18 cellular contexts compared by ENCODE assay signal in the genomic region with DNA sequence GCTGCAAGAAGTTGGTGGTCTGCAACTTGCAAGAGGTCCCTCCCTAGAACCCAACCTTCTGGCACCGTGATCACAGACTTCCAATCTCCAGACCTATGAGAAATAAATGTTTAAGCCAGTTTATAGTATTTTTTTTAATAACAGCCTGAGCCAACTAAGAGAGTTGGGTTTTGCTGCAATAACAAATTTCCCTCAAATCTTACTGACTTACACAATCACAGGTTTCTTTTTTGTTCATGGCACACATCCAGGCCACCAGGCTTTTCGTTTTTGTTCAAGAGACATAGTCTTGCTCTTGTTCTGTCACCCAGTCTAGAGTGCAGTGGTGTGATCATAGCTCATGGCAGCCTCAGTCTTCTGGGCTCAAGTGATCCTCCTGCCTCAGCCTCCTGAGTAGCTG. TPM values are rescaled to one million over a fixed set of nuclear protein-coding genes. Genes with fewer than 3 reads are reported as not detected.
A peak's percentile ranks its signal among the peaks of the same experiment; 100 is the strongest.
DNase-seq lines count a peak whose midpoint lies in the region; ATAC-seq, FAIRE-seq and TF ChIP-seq lines count a peak whose summit lies in the region.
"Had no signal": no experiment of that assay in that cellular context is flagged by ENCODE, and none has a peak within 500 bp of the region (broad histone marks: within the 10 kb centered on the region; RNA-seq: fewer than 3 reads in every experiment).

No MANE protein-coding gene starts in this region.

- peaks cover 10 to 18% (median 16%) of the 10 kb centered on the region in 7 donors for H3K4me1 Mint-ChIP-seq in naive thymus-derived CD4-positive, alpha-beta T cell

- no peak for TF ChIP-seq RAD21 in A549 (conservative IDR thresholded peaks at IDR 0.05 in 1 of 2, IDR thresholded peaks at IDR 0.05 in 1 of 2)

- H3K4me2 ChIP-seq in A549 (no peak overlapping the region), GM23248 (ENCODE audit: unreplicated experiment) (no peak overlapping the region)

- in situ Hi-C loops in GM23248 (cut with MboI) = no loop called here

- CTCF ChIA-PET in A549 (lab: Yijun Ruan, JAX) = interaction anchor here (0.7 to 17.0 kb wide), 7 partner anchors 10 to 668 kb away, joined by 3 to 257 read pairs (median 5); a partner anchor contains a TSS
- CTCF ChIA-PET in naive thymus-derived CD4-positive, alpha-beta T cell (lab: Charles Lee) = interaction anchor here (0.6 to 0.7 kb wide), 2 partner anchors 27 to 38 kb away, joined by 4 to 5 read pairs; no protein-coding TSS in a partner anchor

- H3K4me3 Mint-ChIP-seq in naive thymus-derived CD4-positive, alpha-beta T cell = no peak overlapping the region
- H3K4me3 Mint-ChIP-seq: CD8-positive, alpha-beta T cell had no signal

- TF ChIP-seq POLR2A in A549 (IDR thresholded peaks at IDR 0.05; ENCODE audit: low read length) (no peak), H54 (IDR thresholded peaks at IDR 0.05; ENCODE audit: low read depth, low read length) (no peak)

- H3K27ac ChIP-seq in A549 (no peak overlapping the region), GM23248 (no peak overlapping the region)
- H3K27ac ChIP-seq in naive thymus-derived CD4-positive, alpha-beta T cell (ENCODE audit: low read depth, low read length) = no peak overlapping the region
- H3K27ac ChIP-seq: HL-60 had no signal

- H4K20me1 ChIP-seq in GM23248 (ENCODE audit: insufficient read depth) = no peaks in the 10 kb centered on the region

- FAIRE-seq in A549 (lab: Jason Lieb, UNC) = peak; percentile 87
- no peak for FAIRE-seq in H54 (lab: Jason Lieb, UNC)
- FAIRE-seq: D721Med, GM19239 had no signal

- H3F3A ChIP-seq in GM23248 (ENCODE audit: insufficient read depth) = no peaks in the 10 kb centered on the region

- POLR2A ChIA-PET in A549 (lab: Yijun Ruan, JAX) = interaction anchor here (0.7 to 1.6 kb wide), 3 partner anchors 19 to 77 kb away, joined by 4 to 8 read pairs (median 5); a partner anchor contains a TSS
- POLR2A ChIA-PET in naive thymus-derived CD4-positive, alpha-beta T cell (lab: Charles Lee) = interaction anchor here (0.6 to 1.5 kb wide), 2 partner anchors 10 to 73 kb away, joined by 3 to 4 read pairs; no protein-coding TSS in a partner anchor

- H3K36me3 Mint-ChIP-seq in naive thymus-derived CD4-positive, alpha-beta T cell = peaks cover 0 to 4% (median 0%) of the 10 kb centered on the region in 5 donors
- H3K36me3 Mint-ChIP-seq: CD14-positive monocyte; CD8-positive, alpha-beta T cell had no signal

- H3K4me1 ChIP-seq in A549 (peaks cover 13% of the 10 kb centered on the region; the same call in 2 of the 3 replicates), GM23248 (ENCODE audit: insufficient read depth) (no peaks in the 10 kb centered on the region)
- H3K4me1 ChIP-seq in naive thymus-derived CD4-positive, alpha-beta T cell (ENCODE audit: control insufficient read depth in 2 of 2, insufficient read depth in 2 of 2, low read length in 2 of 2) = peaks cover 0 to 11% of the 10 kb centered on the region in 2 donors

- H3K9me2 ChIP-seq in GM23248 (ENCODE audit: insufficient read depth) = no peaks in the 10 kb centered on the region

- 39% methylated on average over 2 of the region's 2 CpGs for WGBS in A549 (ENCODE audit: missing lambda C conversion rate)
- 31 to 40% methylated on average over 2 of the region's 2 CpGs for WGBS in GM23248 (ENCODE audit: low coverage in 1 of 2, low lambda C conversion rate in 2 of 2, missing lambda C conversion rate in 2 of 2), 2 experiments

- no peak for TF ChIP-seq EP300 in A549 (IDR thresholded peaks at IDR 0.05)

- peaks cover 0 to 3% (median 0%) of the 10 kb centered on the region in 11 donors for H3K9me3 Mint-ChIP-seq in naive thymus-derived CD4-positive, alpha-beta T cell
- H3K9me3 Mint-ChIP-seq: CD8-positive, alpha-beta T cell had no signal

- intact Hi-C loops in naive thymus-derived CD4-positive, alpha-beta T cell (cut with micrococcal nuclease) = no loop called here

- H3K4me3 ChIP-seq in A549 = no peak overlapping the region
- no peak overlapping the region for H3K4me3 ChIP-seq in GM23248
- no peak overlapping the region for H3K4me3 ChIP-seq in naive thymus-derived CD4-positive, alpha-beta T cell (ENCODE audit: low read length)

- no peak overlapping the region for H2AFZ ChIP-seq in GM23248

- ATAC-seq in A549 = no peak
- no peak for ATAC-seq in naive thymus-derived CD4-positive, alpha-beta T cell
- ATAC-seq: CD8-positive, alpha-beta T cell; HCT116 had no signal

- H3K9me3 ChIP-seq in A549 (no peaks in the 10 kb centered on the region), GM23248 (ENCODE audit: low read depth) (no peaks in the 10 kb centered on the region)
- H3K9me3 ChIP-seq in naive thymus-derived CD4-positive, alpha-beta T cell (ENCODE audit: control insufficient read depth in 2 of 3, low read length in 3 of 3) = no peaks in the 10 kb centered on the region

- H3K27me3 Mint-ChIP-seq in naive thymus-derived CD4-positive, alpha-beta T cell = peaks cover 38 to 68% (median 44%) of the 10 kb centered on the region in 5 donors

- TF ChIP-seq CTCF in A549 (IDR thresholded peaks at IDR 0.05) = no peak

- H3K9ac ChIP-seq in GM23248 = no peak overlapping the region

- H3K36me3 ChIP-seq in GM23248 (ENCODE audit: low read depth) = no peaks in the 10 kb centered on the region
- H3K36me3 ChIP-seq in naive thymus-derived CD4-positive, alpha-beta T cell (ENCODE audit: control insufficient read depth in 2 of 3, insufficient read depth in 3 of 3, low read length in 3 of 3) = no peaks in the 10 kb centered on the region

- H3K79me2 ChIP-seq in GM23248 (ENCODE audit: insufficient read depth) = no peaks in the 10 kb centered on the region

- DNase-seq in A549 (ENCODE audit: low read depth in 1 of 2, low spot score in 1 of 2) (no peak), GM23248 (peak; percentile 5), RPMI8226 (peak; percentile 18), H54 (ENCODE audit: insufficient read length, low spot score) (no peak)
- DNase-seq in naive thymus-derived CD4-positive, alpha-beta T cell = no peak
- DNase-seq: CD8-positive, alpha-beta T cell; COR-L47; DMS53; GF-D8; KBM-7 had no signal

- H3K27ac Mint-ChIP-seq in naive thymus-derived CD4-positive, alpha-beta T cell = no peak overlapping the region
- H3K27ac Mint-ChIP-seq: CD14-positive monocyte; CD8-positive, alpha-beta T cell had no signal

- H3K27me3 ChIP-seq in GM23248 (replicated peaks; ENCODE audit: insufficient read depth) = peaks cover 42% of the 10 kb centered on the region
- peaks cover 3 to 18% of the 10 kb centered on the region in 2 donors for H3K27me3 ChIP-seq in naive thymus-derived CD4-positive, alpha-beta T cell (ENCODE audit: control insufficient read depth in 2 of 2, insufficient read depth in 2 of 2, low read length in 2 of 2)

RNA-seq across cellular contexts. Expression of a gene that starts 2.0 kb away (rescaled TPM):
- polyA plus RNA-seq in A549 (2011; rRNA removed) = not detected in 2 replicates
- polyA plus RNA-seq in A549 (2012; cell fraction: cytosol; rRNA removed) = not detected in 2 replicates
- polyA plus RNA-seq in A549 (2012; cell fraction: nucleus; rRNA removed) = 0.06 and 0.10 TPM in 2 replicates
- not detected in 3 replicates for polyA plus RNA-seq in A549 (2017; fragmentation: RNase III; extraction: RNeasy Plus Mini Kit Qiagen cat#74134 plus additional on column Dnase treatment)
- polyA minus RNA-seq in A549 (2011; rRNA and poly(A)+ RNA removed) = not detected in 2 replicates
- total RNA-seq in GM23248 (2014; rRNA removed; shearing (Covaris generic)) = not detected in 2 replicates
- not detected in 2 replicates for polyA plus RNA-seq in GM23248 (2016; fragmentation: Nextera tagmentation; extraction: Ambion mirVana)
- not detected for total RNA-seq in naive thymus-derived CD4-positive, alpha-beta T cell
- polyA plus RNA-seq in naive thymus-derived CD4-positive, alpha-beta T cell = not detected
- total RNA-seq: A673; CD8-positive, alpha-beta T cell; H4 had no signal
- polyA plus RNA-seq: BJ, CD14-positive monocyte had no signal

RNA-seq across cellular contexts. Expression of a gene that starts 14.2 kb away (rescaled TPM):
- polyA plus RNA-seq in A549 (2011; rRNA removed) = 6.8 and 8.3 TPM in 2 replicates
- 14.9 and 18.9 TPM in 2 replicates for polyA plus RNA-seq in A549 (2012; cell fraction: cytosol; rRNA removed)
- polyA plus RNA-seq in A549 (2012; cell fraction: nucleus; rRNA removed) = 10.6 and 11.5 TPM in 2 replicates
- polyA plus RNA-seq in A549 (2017; fragmentation: RNase III; extraction: RNeasy Plus Mini Kit Qiagen cat#74134 plus additional on column Dnase treatment) = 6.7 TPM in 3 replicates
- polyA minus RNA-seq in A549 (2011; rRNA and poly(A)+ RNA removed) = 3.3 and 3.5 TPM in 2 replicates
- 2.1 TPM in 1 of 2 replicates, not detected in the other for total RNA-seq in GM23248 (2014; rRNA removed; shearing (Covaris generic))
- polyA plus RNA-seq in GM23248 (2016; fragmentation: Nextera tagmentation; extraction: Ambion mirVana) = 0.74 and 1.2 TPM in 2 replicates
- total RNA-seq in naive thymus-derived CD4-positive, alpha-beta T cell = under 1 TPM in 2 of 5 experiments, not detected in 3; 0.15 to 0.22 TPM
- polyA plus RNA-seq in naive thymus-derived CD4-positive, alpha-beta T cell = under 1 TPM; 0.08 to 0.12 TPM
- polyA plus RNA-seq: CD14-positive monocyte had no signal

RNA-seq across cellular contexts. Expression of a gene that starts 19.7 kb away (rescaled TPM):
- polyA plus RNA-seq in A549 (2011; rRNA removed) (9.4 and 10.9 TPM in 2 replicates), A549 (2017; fragmentation: RNase III; extraction: RNeasy Plus Mini Kit Qiagen cat#74134 plus additional on column Dnase treatment) (9.2 to 10.1 TPM (median 9.3 TPM) in 3 replicates), GM23248 (2016; fragmentation: Nextera tagmentation; extraction: Ambion mirVana) (2.5 and 3.2 TPM in 2 replicates)
- polyA plus RNA-seq in A549 (2012; cell fraction: cytosol; rRNA removed) = 10.0 and 18.0 TPM in 2 replicates
- 6.0 and 7.8 TPM in 2 replicates for polyA plus RNA-seq in A549 (2012; cell fraction: nucleus; rRNA removed)
- polyA minus RNA-seq in A549 (2011; rRNA and poly(A)+ RNA removed) = 2.3 and 3.1 TPM in 2 replicates
- total RNA-seq in GM23248 (2014; rRNA removed; shearing (Covaris generic)) = 3.4 and 3.9 TPM in 2 replicates
- total RNA-seq in naive thymus-derived CD4-positive, alpha-beta T cell = 1 to 10 TPM; 4.4 to 8.5 (median 6.2) TPM
- polyA plus RNA-seq in naive thymus-derived CD4-positive, alpha-beta T cell = 1 to 10 TPM; 6.3 to 6.4 TPM

RNA-seq across cellular contexts. Expression of a gene that starts 27.0 kb away (rescaled TPM):
- polyA plus RNA-seq in A549 (2011; rRNA removed) (23.2 and 26.1 TPM in 2 replicates), A549 (2017; fragmentation: RNase III; extraction: RNeasy Plus Mini Kit Qiagen cat#74134 plus additional on column Dnase treatment) (49.2 to 53.0 TPM (median 52.9 TPM) in 3 replicates), GM23248 (2016; fragmentation: Nextera tagmentation; extraction: Ambion mirVana) (14.9 and 16.3 TPM in 2 replicates)
- polyA plus RNA-seq in A549 (2012; cell fraction: cytosol; rRNA removed) = 23.9 and 34.5 TPM in 2 replicates
- 20.3 and 22.4 TPM in 2 replicates for polyA plus RNA-seq in A549 (2012; cell fraction: nucleus; rRNA removed)
- 5.7 TPM in 2 replicates for polyA minus RNA-seq in A549 (2011; rRNA and poly(A)+ RNA removed)
- total RNA-seq in GM23248 (2014; rRNA removed; shearing (Covaris generic)) = 12.3 and 14.3 TPM in 2 replicates
- total RNA-seq in naive thymus-derived CD4-positive, alpha-beta T cell = 10 to 100 TPM; 12.2 to 29.1 (median 16.1) TPM
- polyA plus RNA-seq in naive thymus-derived CD4-positive, alpha-beta T cell = 10 to 100 TPM; 19.7 to 43.0 TPM

RNA-seq across cellular contexts. Expression of a gene that starts 32.3 kb away (rescaled TPM):
- 234 and 246 TPM in 2 replicates for polyA plus RNA-seq in A549 (2011; rRNA removed)
- 370 and 374 TPM in 2 replicates for polyA plus RNA-seq in A549 (2012; cell fraction: cytosol; rRNA removed)
- polyA plus RNA-seq in A549 (2012; cell fraction: nucleus; rRNA removed) = 384 and 439 TPM in 2 replicates
- 196 to 206 TPM (median 204 TPM) in 3 replicates for polyA plus RNA-seq in A549 (2017; fragmentation: RNase III; extraction: RNeasy Plus Mini Kit Qiagen cat#74134 plus additional on column Dnase treatment)
- 284 and 290 TPM in 2 replicates for polyA minus RNA-seq in A549 (2011; rRNA and poly(A)+ RNA removed)
- 66.7 and 70.8 TPM in 2 replicates for total RNA-seq in GM23248 (2014; rRNA removed; shearing (Covaris generic))
- polyA plus RNA-seq in GM23248 (2016; fragmentation: Nextera tagmentation; extraction: Ambion mirVana) = 82.0 and 89.4 TPM in 2 replicates
- total RNA-seq in naive thymus-derived CD4-positive, alpha-beta T cell = 10 to 100 TPM; 43.5 to 70.0 (median 50.0) TPM
- polyA plus RNA-seq in naive thymus-derived CD4-positive, alpha-beta T cell = 10 to 100 TPM; 43.8 to 50.8 TPM

Comparison
In these comparisons a context has a peak if more than half of its experiments do, and no peak if none do; other contexts are left out.
1. DNase-seq: peak in GM23248 (single experiment) and RPMI8226 (single experiment); none in A549 (0 of 2), naive thymus-derived CD4-positive, alpha-beta T cell (0 of 9) and H54 (single experiment).